Comparison of ENCODE assay signal across 22 cellular contexts in genomic region chr2:205464681-205465080, GRCh38.
"Had no signal": no experiment of that assay in that cellular context is flagged by ENCODE, and none has a peak within 500 bp of the region (broad histone marks: within the 10 kb centered on the region; RNA-seq: fewer than 3 reads in every experiment).

No MANE protein-coding gene starts in this region.

- ATAC-seq: activated naive CD4-positive, alpha-beta T cell treated with anti-CD3 and anti-CD28 coated beads, Interleukin-2, amount 50 U/mL, for 72 hours; activated T-helper 17 cell treated with anti-CD3 and anti-CD28 coated beads, Interleukin-2, amount 50 U/mL, for 72 hours; left colon; naive thymus-derived CD4-positive, alpha-beta T cell; T-cell had no signal

- H3K27me3 ChIP-seq: hepatocyte, sigmoid colon, tibial artery had no signal

- H3K4me3 Mint-ChIP-seq: activated T-cell treated with anti-CD3 and anti-CD28 coated beads, Interleukin-2, amount 50 U/mL, for 24 hours; activated T-helper 17 cell treated with anti-CD3 and anti-CD28 coated beads, Interleukin-2, amount 50 U/mL, for 72 hours; brain; memory B cell; naive thymus-derived CD4-positive, alpha-beta T cell; neural crest cell; stimulated activated naive CD8-positive, alpha-beta T cell treated with anti-CD3 and anti-CD28 coated beads, Interleukin-15, Interleukin-2, amounts not matched to agents 100 ng/mL and 50 ng/mL, for 24 hours; T-cell; T-helper 2 cell treated with Interferon-gamma antibody and Interleukin-4, amounts not matched to agents 5 μg/mL and 100 μg/mL, for 36 hours had no signal

- H3K9me3 Mint-ChIP-seq: activated naive CD4-positive, alpha-beta T cell treated with anti-CD3 and anti-CD28 coated beads, Interleukin-2, amount 50 U/mL, for 72 hours; activated T-cell treated with anti-CD3 and anti-CD28 coated beads, Interleukin-2, amount 50 U/mL, for 24 hours; activated T-helper 17 cell treated with anti-CD3 and anti-CD28 coated beads, Interleukin-2, amount 50 U/mL, for 72 hours; memory B cell; stimulated activated naive CD8-positive, alpha-beta T cell treated with anti-CD3 and anti-CD28 coated beads, Interleukin-15, Interleukin-2, amounts not matched to agents 100 ng/mL and 50 ng/mL, for 24 hours; T-cell; T-helper 2 cell treated with Interferon-gamma antibody and Interleukin-4, amounts not matched to agents 5 μg/mL and 100 μg/mL, for 36 hours had no signal

- H3K4me2 ChIP-seq: hepatocyte had no signal

- H3K4me1 ChIP-seq: tibial artery had no signal

- H3K4me3 ChIP-seq: hepatocyte, sigmoid colon, tibial artery had no signal

- H3K9me3 ChIP-seq: sigmoid colon, tibial artery had no signal

- H3K27ac Mint-ChIP-seq: activated naive CD4-positive, alpha-beta T cell treated with anti-CD3 and anti-CD28 coated beads, Interleukin-2, amount 50 U/mL, for 72 hours; activated T-cell treated with anti-CD3 and anti-CD28 coated beads, Interleukin-2, amount 50 U/mL, for 24 hours; activated T-helper 17 cell treated with anti-CD3 and anti-CD28 coated beads, Interleukin-2, amount 50 U/mL, for 72 hours; brain; memory B cell; naive thymus-derived CD4-positive, alpha-beta T cell; stimulated activated naive CD8-positive, alpha-beta T cell treated with anti-CD3 and anti-CD28 coated beads, Interleukin-15, Interleukin-2, amounts not matched to agents 100 ng/mL and 50 ng/mL, for 24 hours; T-cell; T-helper 2 cell treated with Interferon-gamma antibody and Interleukin-4, amounts not matched to agents 5 μg/mL and 100 μg/mL, for 36 hours had no signal

- H3K4me1 Mint-ChIP-seq: activated T-helper 17 cell treated with anti-CD3 and anti-CD28 coated beads, Interleukin-2, amount 50 U/mL, for 72 hours; memory B cell; neural crest cell; T-cell had no signal

- H2AFZ ChIP-seq: hepatocyte had no signal

- H3K36me3 ChIP-seq: sigmoid colon, tibial artery had no signal

- H3K27ac ChIP-seq: hepatocyte, sigmoid colon, tibial artery had no signal

- H3K27me3 Mint-ChIP-seq: stimulated activated naive CD8-positive, alpha-beta T cell treated with anti-CD3 and anti-CD28 coated beads, Interleukin-15, Interleukin-2, amounts not matched to agents 100 ng/mL and 50 ng/mL, for 24 hours had no signal

- H3K36me3 Mint-ChIP-seq: activated naive CD4-positive, alpha-beta T cell treated with anti-CD3 and anti-CD28 coated beads, Interleukin-2, amount 50 U/mL, for 72 hours; brain; memory B cell; T-cell had no signal

- DNase-seq: activated CD8-positive, alpha-beta memory T cell treated with anti-CD3 and anti-CD28 coated beads for 24 hours; activated CD8-positive, alpha-beta memory T cell treated with anti-CD3 and anti-CD28 coated beads, Interleukin-2, amount 50 U/mL, for 4 hours; activated T-cell treated with anti-CD3 and anti-CD28 coated beads, Interleukin-2, amount 50 U/mL, for 24 hours; aorta; effector CD4-positive, alpha-beta T cell; erythroblast; foreskin melanocyte; glutamatergic neuron; left colon; naive thymus-derived CD4-positive, alpha-beta T cell; sigmoid colon; stimulated activated CD4-positive, alpha-beta T cell treated with anti-CD3 and anti-CD28 coated beads, Interleukin-4, amount 100 ng/mL, for 4 hours; T-cell; tibial artery had no signal
